Comparison of ENCODE assay signal across 19 cellular contexts in genomic region chr16:29746518-29746917, GRCh38. TPM values are rescaled to one million over a fixed set of nuclear protein-coding genes. Genes with fewer than 3 reads are reported as not detected.
DNase-seq lines count a peak whose midpoint lies in the region; ATAC-seq, FAIRE-seq and TF ChIP-seq lines count a peak whose summit lies in the region.
"Not testable (repeated sequence)": the region's sequence is repeated elsewhere in the genome, so short reads cannot be mapped to it uniquely, and the experiment has no call there.
"Had no signal": no experiment of that assay in that cellular context is flagged by ENCODE, and none has a peak within 500 bp of the region (broad histone marks: within the 10 kb centered on the region; RNA-seq: fewer than 3 reads in every experiment).

No MANE protein-coding gene starts in this region.

- peak overlapping the region; percentile 99 to 100 (median 99) for H3K27ac Mint-ChIP-seq in CD4-positive, CD25-positive, alpha-beta regulatory T cell
- H3K27ac Mint-ChIP-seq in T-helper 17 cell, result peak overlapping the region; percentile 100
- peak overlapping the region; percentile 97 for H3K27ac Mint-ChIP-seq in activated T-cell treated with anti-CD3 and anti-CD28 coated beads, Interleukin-2, amount 50 U/mL, for 24 hours
- peak overlapping the region; percentile 97 for H3K27ac Mint-ChIP-seq in activated naive CD8-positive, alpha-beta T cell treated with anti-CD3 and anti-CD28 coated beads for 36 hours

- peak overlapping the region; percentile 95 for H3K27ac ChIP-seq in CD4-positive, CD25-positive, alpha-beta regulatory T cell (ENCODE audit: insufficient read depth, low read length, poor library complexity, severe bottlenecking)
- peak overlapping the region; percentile 73 for H3K27ac ChIP-seq in lower lobe of right lung
- H3K27ac ChIP-seq in small intestine (ENCODE audit: low read depth in 1 of 2, low read length in 1 of 2), result peak overlapping the region; percentile 16 to 78
- H3K27ac ChIP-seq in upper lobe of left lung, result peak overlapping the region in 3 of 4 donors; percentile 46 to 88 (median 74)

- FAIRE-seq in small intestine (lab: Jason Lieb, UNC), result not testable (repeated sequence)

- not testable (repeated sequence) for TF ChIP-seq CTCF in GM12865 (IDR thresholded peaks at IDR 0.05; ENCODE audit: insufficient read depth, low read depth, low read length, missing control alignments); lower lobe of right lung (IDR thresholded peaks at IDR 0.05); upper lobe of left lung (IDR thresholded peaks at IDR 0.05)

- not testable (repeated sequence) for DNase-seq in CD4-positive, CD25-positive, alpha-beta regulatory T cell; GM12865 (ENCODE audit: low read depth); T-helper 17 cell; activated naive CD8-positive, alpha-beta T cell treated with anti-CD3 and anti-CD28 coated beads for 36 hours; lower lobe of right lung; small intestine; upper lobe of left lung
- peak; percentile 37 for DNase-seq in activated T-cell treated with anti-CD3 and anti-CD28 coated beads, Interleukin-2, amount 50 U/mL, for 24 hours

- peaks cover 29% of the 10 kb centered on the region for H3K36me3 ChIP-seq in CD4-positive, CD25-positive, alpha-beta regulatory T cell (ENCODE audit: control insufficient read depth, insufficient read depth, low read length)
- H3K36me3 ChIP-seq in lower lobe of right lung; small intestine (ENCODE audit: control insufficient read depth in 2 of 2, insufficient read depth in 2 of 2, low read length in 2 of 2); upper lobe of left lung: not testable (repeated sequence)

- TF ChIP-seq EP300 in upper lobe of left lung (IDR thresholded peaks at IDR 0.05), result not testable (repeated sequence)

- intact Hi-C loops in lower lobe of right lung (cut with DNase I), result not testable (repeated sequence)

- peak overlapping the region; percentile 89 to 99 (median 96) for H3K4me3 Mint-ChIP-seq in CD4-positive, CD25-positive, alpha-beta regulatory T cell
- H3K4me3 Mint-ChIP-seq in T-helper 17 cell, result peak overlapping the region; percentile 98
- H3K4me3 Mint-ChIP-seq in activated T-cell treated with anti-CD3 and anti-CD28 coated beads, Interleukin-2, amount 50 U/mL, for 24 hours, result peak overlapping the region; percentile 87
- peak overlapping the region; percentile 97 for H3K4me3 Mint-ChIP-seq in activated naive CD8-positive, alpha-beta T cell treated with anti-CD3 and anti-CD28 coated beads for 36 hours

- WGBS in small intestine, 3 donors, result 58 to 70% (median 59%) methylated on average over 3 to 4 of the region's 4 CpGs
- WGBS in upper lobe of left lung, 2 donors, result 58 to 62% methylated on average over 4 of the region's 4 CpGs

- not testable (repeated sequence) for TF ChIP-seq POLR2A in upper lobe of left lung (IDR thresholded peaks at IDR 0.05)

- H3K36me3 Mint-ChIP-seq in CD4-positive, CD25-positive, alpha-beta regulatory T cell, result peaks cover 41% of the 10 kb centered on the region
- peaks cover 11% of the 10 kb centered on the region for H3K36me3 Mint-ChIP-seq in T-helper 17 cell (ENCODE audit: low read depth)
- H3K36me3 Mint-ChIP-seq in activated T-cell treated with anti-CD3 and anti-CD28 coated beads, Interleukin-2, amount 50 U/mL, for 24 hours (ENCODE audit: low read depth), result peaks cover 42% of the 10 kb centered on the region
- H3K36me3 Mint-ChIP-seq in activated naive CD8-positive, alpha-beta T cell treated with anti-CD3 and anti-CD28 coated beads for 36 hours, result peaks cover 35% of the 10 kb centered on the region

- not testable (repeated sequence) for H3K9me3 Mint-ChIP-seq in CD4-positive, CD25-positive, alpha-beta regulatory T cell; activated T-cell treated with anti-CD3 and anti-CD28 coated beads, Interleukin-2, amount 50 U/mL, for 24 hours; activated naive CD8-positive, alpha-beta T cell treated with anti-CD3 and anti-CD28 coated beads for 36 hours

- H3K4me1 ChIP-seq in CD4-positive, CD25-positive, alpha-beta regulatory T cell (ENCODE audit: control insufficient read depth, insufficient read depth, low read length, poor library complexity, severe bottlenecking), result peaks cover 68% of the 10 kb centered on the region
- peaks cover 14% of the 10 kb centered on the region for H3K4me1 ChIP-seq in lower lobe of right lung
- H3K4me1 ChIP-seq in small intestine (ENCODE audit: control insufficient read depth in 2 of 2, insufficient read depth in 1 of 2, low read depth in 1 of 2, low read length in 1 of 2); upper lobe of left lung: not testable (repeated sequence)

- peak overlapping the region; percentile 83 for H3K4me3 ChIP-seq in CD4-positive, CD25-positive, alpha-beta regulatory T cell (ENCODE audit: low read depth, low read length)
- peak overlapping the region; percentile 77 for H3K4me3 ChIP-seq in GM12865 (ENCODE audit: low read depth, low read length)
- peak overlapping the region; percentile 62 for H3K4me3 ChIP-seq in lower lobe of right lung
- not testable (repeated sequence) for H3K4me3 ChIP-seq in small intestine (ENCODE audit: low read depth in 1 of 2, low read length in 2 of 2)
- peak overlapping the region in 3 of 4 donors; percentile 46 to 60 (median 47) for H3K4me3 ChIP-seq in upper lobe of left lung

- ATAC-seq in CD4-positive, CD25-positive, alpha-beta regulatory T cell (ENCODE audit: low read depth in 2 of 2); T-helper 17 cell; lower lobe of right lung; upper lobe of left lung (ENCODE audit: low FRiP score in 2 of 2): not testable (repeated sequence)

- H3K27me3 Mint-ChIP-seq in CD4-positive, CD25-positive, alpha-beta regulatory T cell; T-helper 17 cell; activated T-cell treated with anti-CD3 and anti-CD28 coated beads, Interleukin-2, amount 50 U/mL, for 24 hours; activated naive CD8-positive, alpha-beta T cell treated with anti-CD3 and anti-CD28 coated beads for 36 hours: not testable (repeated sequence)

- H3K4me1 Mint-ChIP-seq in CD4-positive, CD25-positive, alpha-beta regulatory T cell, result peaks cover 7 to 72% (median 38%) of the 10 kb centered on the region in 4 donors
- peaks cover 43% of the 10 kb centered on the region for H3K4me1 Mint-ChIP-seq in T-helper 17 cell
- H3K4me1 Mint-ChIP-seq in activated T-cell treated with anti-CD3 and anti-CD28 coated beads, Interleukin-2, amount 50 U/mL, for 24 hours (ENCODE audit: low read depth), result peaks cover 66% of the 10 kb centered on the region
- peaks cover 55% of the 10 kb centered on the region for H3K4me1 Mint-ChIP-seq in activated naive CD8-positive, alpha-beta T cell treated with anti-CD3 and anti-CD28 coated beads for 36 hours

- not testable (repeated sequence) for H3K9me3 ChIP-seq in CD4-positive, CD25-positive, alpha-beta regulatory T cell (ENCODE audit: control insufficient read depth in 2 of 2, low read length in 2 of 2); T-helper 17 cell (ENCODE audit: control insufficient read depth, low read length, poor library complexity, severe bottlenecking); lower lobe of right lung; small intestine (ENCODE audit: control insufficient read depth, low read depth); upper lobe of left lung

- H3K27me3 ChIP-seq in CD4-positive, CD25-positive, alpha-beta regulatory T cell (ENCODE audit: control insufficient read depth, insufficient read depth, low read length); lower lobe of right lung (ENCODE audit: low read depth); small intestine (ENCODE audit: control insufficient read depth in 2 of 2, insufficient read depth in 2 of 2, low read length in 2 of 2); upper lobe of left lung: not testable (repeated sequence)

RNA-seq across cellular contexts. Expression of gene C16orf54, which starts 0.7 kb away (rescaled TPM):
- 89.4 TPM for total RNA-seq in CD4-positive, CD25-positive, alpha-beta regulatory T cell
- polyA plus RNA-seq in CD4-positive, CD25-positive, alpha-beta regulatory T cell, result 10 to 100 TPM; 31.4 to 84.9 (median 57.2) TPM
- total RNA-seq in T-helper 17 cell, result 100 to 1,000 TPM; 172 to 259 TPM
- 10 to 100 TPM; 17.3 to 19.1 TPM for total RNA-seq in activated naive CD8-positive, alpha-beta T cell treated with anti-CD3 and anti-CD28 coated beads for 36 hours
- total RNA-seq in lower lobe of right lung, result 11.2 TPM
- 1 to 10 TPM in 1 of 3 donors, under 1 TPM in 2; 0.22 to 1.4 (median 0.95) TPM for polyA plus RNA-seq in small intestine
- 10 to 100 TPM in 3 of 6 donors, 1 to 10 TPM in 3; 2.4 to 17.3 (median 7.5) TPM for total RNA-seq in upper lobe of left lung
- total RNA-seq: epithelial cell of proximal tubule, mesothelial cell of epicardium, smooth muscle cell had no signal
- polyA plus RNA-seq: A549, neural cell, SK-N-SH, smooth muscle cell had no signal

RNA-seq across cellular contexts. Expression of gene ZG16, which starts 31.5 kb away (rescaled TPM):
- not detected for total RNA-seq in CD4-positive, CD25-positive, alpha-beta regulatory T cell
- not detected for polyA plus RNA-seq in CD4-positive, CD25-positive, alpha-beta regulatory T cell
- not detected for total RNA-seq in T-helper 17 cell
- total RNA-seq in activated naive CD8-positive, alpha-beta T cell treated with anti-CD3 and anti-CD28 coated beads for 36 hours, result not detected
- total RNA-seq in lower lobe of right lung, result not detected
- 100 to 1,000 TPM in 1 of 3 donors, 10 to 100 TPM in 2; 19.3 to 186 (median 75.4) TPM for polyA plus RNA-seq in small intestine
- under 1 TPM in 1 of 6 donors, not detected in 5; 0.11 TPM for total RNA-seq in upper lobe of left lung
- total RNA-seq: Daoy; epithelial cell of proximal tubule; left lung; M059J; smooth muscle cell; T-helper 2 cell treated with Interferon-gamma antibody and Interleukin-4, amounts not matched to agents 100 ng/mL and 5 ng/mL, for 36 hours; vagina had no signal
- polyA plus RNA-seq: A549, neural cell, SK-N-SH, smooth muscle cell had no signal

RNA-seq across cellular contexts. Expression of gene KIF22, which starts 44.0 kb away (rescaled TPM):
- total RNA-seq in CD4-positive, CD25-positive, alpha-beta regulatory T cell, result 89.1 TPM
- polyA plus RNA-seq in CD4-positive, CD25-positive, alpha-beta regulatory T cell, result 10 to 100 TPM; 49.4 to 65.1 (median 56.1) TPM
- 10 to 100 TPM; 74.3 to 89.0 TPM for total RNA-seq in T-helper 17 cell
- 100 to 1,000 TPM; 145 to 150 TPM for total RNA-seq in activated naive CD8-positive, alpha-beta T cell treated with anti-CD3 and anti-CD28 coated beads for 36 hours
- total RNA-seq in lower lobe of right lung, result 21.8 TPM
- 10 to 100 TPM; 17.0 to 61.7 (median 23.5) TPM for polyA plus RNA-seq in small intestine
- 10 to 100 TPM in 5 of 6 donors, 1 to 10 TPM in 1; 9.1 to 43.5 (median 26.6) TPM for total RNA-seq in upper lobe of left lung

RNA-seq across cellular contexts. Expression of gene MAZ, which starts 59.8 kb away (rescaled TPM):
- 224 TPM for total RNA-seq in CD4-positive, CD25-positive, alpha-beta regulatory T cell
- polyA plus RNA-seq in CD4-positive, CD25-positive, alpha-beta regulatory T cell, result 10 to 100 TPM; 36.9 to 62.2 (median 44.5) TPM
- total RNA-seq in T-helper 17 cell (100 to 1,000 TPM; 242 to 254 TPM), lower lobe of right lung (169 TPM), upper lobe of left lung (100 to 1,000 TPM in 5 of 6 donors, 10 to 100 TPM in 1; 83.7 to 232 (median 165) TPM)
- total RNA-seq in activated naive CD8-positive, alpha-beta T cell treated with anti-CD3 and anti-CD28 coated beads for 36 hours, result 100 to 1,000 TPM; 427 to 438 TPM
- polyA plus RNA-seq in small intestine, result 100 to 1,000 TPM in 1 of 3 donors, 10 to 100 TPM in 2; 91.9 to 269 (median 96.2) TPM
